ENCODE assay signal across 8 cellular contexts in genomic region chr1:117128323-117129079, GRCh38. TPM values are rescaled to one million over a fixed set of nuclear protein-coding genes. Genes with fewer than 3 reads are reported as not detected.
DNase-seq lines count a peak whose midpoint lies in the region; ATAC-seq and TF ChIP-seq lines count a peak whose summit lies in the region.

No MANE protein-coding gene starts in this region.

- H3K79me2 ChIP-seq in DND-41 (ENCODE audit: insufficient read depth, low read length) = no peaks in the 10 kb centered on the region
- H3K79me2 ChIP-seq in smooth muscle cell (ENCODE audit: low read depth) = no peaks in the 10 kb centered on the region

- H3K4me3 Mint-ChIP-seq in stimulated activated effector memory CD8-positive, alpha-beta T cell treated with anti-CD3 and anti-CD28 coated beads, Interleukin-12 subunit alpha, Interleukin-12 subunit beta, amount 100 ng/mL, for 72 hours = no peak overlapping the region

- H3K27ac ChIP-seq in DND-41 (ENCODE audit: low read length) (no peak overlapping the region), VCaP (peak overlapping the region; percentile 33), heart right ventricle (peak overlapping the region; percentile 16 to 78 (median 64)), smooth muscle cell (ENCODE audit: low read depth) (no peak overlapping the region)

- H3K4me2 ChIP-seq in DND-41 (ENCODE audit: insufficient read depth, low read length) (no peak overlapping the region), smooth muscle cell (no peak overlapping the region)

- 20 to 22% methylated on average over 5 of the region's 5 CpGs for WGBS in heart right ventricle, 2 donors
- 39% methylated on average over 5 of the region's 5 CpGs for WGBS in smooth muscle cell (ENCODE audit: low lambda C conversion rate)

- H3K4me1 Mint-ChIP-seq in stimulated activated effector memory CD8-positive, alpha-beta T cell treated with anti-CD3 and anti-CD28 coated beads, Interleukin-12 subunit alpha, Interleukin-12 subunit beta, amount 100 ng/mL, for 72 hours = no peaks in the 10 kb centered on the region

- no peak overlapping the region for H3K27ac Mint-ChIP-seq in stimulated activated effector memory CD8-positive, alpha-beta T cell treated with anti-CD3 and anti-CD28 coated beads, Interleukin-12 subunit alpha, Interleukin-12 subunit beta, amount 100 ng/mL, for 72 hours

- H2AFZ ChIP-seq in DND-41 (ENCODE audit: low read depth, low read length) (no peak overlapping the region), smooth muscle cell (ENCODE audit: low read depth) (peak overlapping the region; percentile 92)

- no peak for DNase-seq in DND-41
- DNase-seq in M059J (ENCODE audit: low read depth) = peak; percentile 58
- DNase-seq in heart right ventricle = no peak
- DNase-seq in smooth muscle cell (lab: John Stamatoyannopoulos, UW; ENCODE audit: unreplicated experiment) = no peak
- DNase-seq in UCSD-AML1 (lab: John Stamatoyannopoulos, UW; ENCODE audit: unreplicated experiment) = no peak
- no peak for DNase-seq in ecto neural progenitor cell (ENCODE audit: low spot score)
- no peak for DNase-seq in stimulated activated effector memory CD8-positive, alpha-beta T cell treated with anti-CD3 and anti-CD28 coated beads, Interleukin-12 subunit alpha, Interleukin-12 subunit beta, amount 100 ng/mL, for 72 hours (ENCODE audit: low spot score in 2 of 2)

- H3K9me3 ChIP-seq in DND-41 (ENCODE audit: insufficient read depth, low read length, severe bottlenecking) (no peaks in the 10 kb centered on the region), heart right ventricle (no peaks in the 10 kb centered on the region), smooth muscle cell (replicated peaks; ENCODE audit: low read depth) (no peaks in the 10 kb centered on the region)

- H3K4me3 ChIP-seq in DND-41 (ENCODE audit: low read depth in 1 of 2, low read length in 2 of 2) (no peak overlapping the region), heart right ventricle (peak overlapping the region in 6 of 10 donors; percentile 1 to 29 (median 11)), smooth muscle cell (no peak overlapping the region)

- H3K4me1 ChIP-seq in DND-41 (ENCODE audit: insufficient read depth, low read length) (no peaks in the 10 kb centered on the region), heart right ventricle (peaks cover 0 to 40% (median 10%) of the 10 kb centered on the region in 9 donors), smooth muscle cell (ENCODE audit: low read depth) (no peaks in the 10 kb centered on the region)

- ATAC-seq in DND-41 (ENCODE audit: insufficient read depth, low read depth) = peak; percentile 66; the same call in 1 of the 3 replicates
- peak in 7 of 8 donors; percentile 57 to 85 (median 79) for ATAC-seq in heart right ventricle
- no peak for ATAC-seq in stimulated activated effector memory CD8-positive, alpha-beta T cell treated with anti-CD3 and anti-CD28 coated beads, Interleukin-12 subunit alpha, Interleukin-12 subunit beta, amount 100 ng/mL, for 72 hours

- H3K27me3 ChIP-seq in DND-41 (ENCODE audit: insufficient read depth, low read length, poor library complexity) (peaks cover 8% of the 10 kb centered on the region), heart right ventricle (no peaks in the 10 kb centered on the region), smooth muscle cell (ENCODE audit: low read depth) (no peaks in the 10 kb centered on the region)

- H4K20me1 ChIP-seq in DND-41 (ENCODE audit: insufficient read depth, low read length) (no peaks in the 10 kb centered on the region), smooth muscle cell (ENCODE audit: low read depth) (no peaks in the 10 kb centered on the region)

- no peaks in the 10 kb centered on the region for H3F3A ChIP-seq in smooth muscle cell (ENCODE audit: low read depth)

- no peaks in the 10 kb centered on the region for H3K36me3 ChIP-seq in DND-41 (ENCODE audit: insufficient read depth, low read length)
- H3K36me3 ChIP-seq in heart right ventricle = no peaks in the 10 kb centered on the region
- H3K36me3 ChIP-seq in smooth muscle cell (ENCODE audit: low read depth) = no peaks in the 10 kb centered on the region

- H3K36me3 Mint-ChIP-seq in stimulated activated effector memory CD8-positive, alpha-beta T cell treated with anti-CD3 and anti-CD28 coated beads, Interleukin-12 subunit alpha, Interleukin-12 subunit beta, amount 100 ng/mL, for 72 hours = no peaks in the 10 kb centered on the region

- no peaks in the 10 kb centered on the region for H3K9me3 Mint-ChIP-seq in stimulated activated effector memory CD8-positive, alpha-beta T cell treated with anti-CD3 and anti-CD28 coated beads, Interleukin-12 subunit alpha, Interleukin-12 subunit beta, amount 100 ng/mL, for 72 hours

- H3K9ac ChIP-seq in DND-41 (ENCODE audit: low read depth, low read length) (no peak overlapping the region), smooth muscle cell (ENCODE audit: low read depth) (no peak overlapping the region)

- intact Hi-C loops in heart right ventricle (cut with DNase I) = loop anchor here (2.0 to 10.0 kb wide), 7 partner anchors 54 to 236 kb away; partner anchors contain the start of genes MAN1A2 (in 1 of the 10) and TTF2 (in 1 of the 10)

- TF ChIP-seq CTCF in DND-41 (IDR thresholded peaks at IDR 0.05; ENCODE audit: borderline replicate concordance, extremely low read depth, low read length, poor library complexity, severe bottlenecking) (peak; percentile 68), VCaP (conservative IDR thresholded peaks at IDR 0.05) (peak; percentile 75), heart right ventricle (IDR thresholded peaks at IDR 0.05) (peak; percentile 18 to 66 (median 50)), smooth muscle cell (IDR thresholded peaks at IDR 0.05; ENCODE audit: borderline replicate concordance, insufficient read depth, poor library complexity, severe bottlenecking) (peak; percentile 65)

RNA-seq across cellular contexts. Expression of gene TRIM45, which starts 7.0 kb away (rescaled TPM):
- total RNA-seq in M059J (2014; rRNA removed; shearing (Covaris generic)) = 1.5 and 4.2 TPM in 2 replicates
- total RNA-seq in heart right ventricle (10 to 100 TPM in 8 of 10 donors, 1 to 10 TPM in 2; 7.5 to 21.6 (median 14.7) TPM), smooth muscle cell (3.5 and 4.4 TPM in 2 replicates)
- polyA plus RNA-seq in heart right ventricle (10 to 100 TPM in 1 of 2 donors, 1 to 10 TPM in 1; 1.3 to 21.1 TPM), smooth muscle cell (4.6 and 6.4 TPM in 2 replicates)

Comparison
In these comparisons a context has a peak if more than half of its experiments do, and no peak if none do; other contexts are left out.
1. H3K27ac ChIP-seq: peak in VCaP (single experiment) and heart right ventricle (10 of 10); none in DND-41 (single experiment) and smooth muscle cell (single experiment).
2. H3K4me3 ChIP-seq: peak in heart right ventricle (6 of 10); none in DND-41 (0 of 2) and smooth muscle cell (single experiment).
3. Peak in every context shown above with its lines, with median percentiles within 50 percentile points of each other: CTCF ChIP-seq.